23 cellular contexts compared by ENCODE assay signal in genomic region chr5:74514888-74515551, GRCh38.
"Had no signal": no experiment of that assay in that cellular context is flagged by ENCODE, and none has a peak within 500 bp of the region (broad histone marks: within the 10 kb centered on the region; RNA-seq: fewer than 3 reads in every experiment).

No MANE protein-coding gene starts in this region.

- DNase-seq: activated CD4-positive, alpha-beta T cell treated with anti-CD3 and anti-CD28 coated beads for 1 hour; activated CD4-positive, alpha-beta T cell treated with anti-CD3 and anti-CD28 coated beads, Interleukin-2, amount 50 U/mL, for 1 hour; activated CD8-positive, alpha-beta T cell treated with anti-CD3 and anti-CD28 coated beads, Interleukin-2, amount 10 ng/mL, durations not matched to agents 7 days and 5 days; activated gamma-delta T cell treated with Interleukin-2 at 50 U/mL for 16 hours; anterior cingulate cortex; body of pancreas; dermis blood vessel endothelial cell; effector memory CD4-positive, alpha-beta T cell; foreskin melanocyte; hypothalamus; naive B cell; psoas muscle; right cardiac atrium; stimulated activated CD4-positive, alpha-beta T cell treated with anti-CD3 and anti-CD28 coated beads, Interleukin-2, amount 100 ng/mL, for 24 hours; stimulated activated naive CD8-positive, alpha-beta T cell treated with anti-CD3 and anti-CD28 coated beads, Interleukin-15, amount 100 ng/mL, for 72 hours; T-helper 1 cell; transverse colon; WERI-Rb-1 had no signal

- H3K9me3 Mint-ChIP-seq: activated naive CD4-positive, alpha-beta T cell treated with anti-CD3 and anti-CD28 coated beads, Interleukin-2, amount 50 U/mL, for 24 hours; naive B cell; stimulated activated effector memory CD8-positive, alpha-beta T cell treated with anti-CD3 and anti-CD28 coated beads, Interleukin-12 subunit alpha, Interleukin-12 subunit beta, amount 100 ng/mL, for 72 hours; stimulated activated naive CD8-positive, alpha-beta T cell treated with anti-CD3 and anti-CD28 coated beads, Interleukin-15, amount 100 ng/mL, for 72 hours had no signal

- H3K4me3 ChIP-seq: body of pancreas, cardiac muscle cell, psoas muscle, skin epidermis, suprapubic skin, transverse colon had no signal

- ATAC-seq: activated CD8-positive, alpha-beta T cell treated with anti-CD3 and anti-CD28 coated beads, Interleukin-2, amount 10 ng/mL, durations not matched to agents 7 days and 5 days; body of pancreas; psoas muscle; right cardiac atrium; stimulated activated effector memory CD8-positive, alpha-beta T cell treated with anti-CD3 and anti-CD28 coated beads, Interleukin-12 subunit alpha, Interleukin-12 subunit beta, amount 100 ng/mL, for 72 hours; stimulated activated naive CD8-positive, alpha-beta T cell treated with anti-CD3 and anti-CD28 coated beads, Interleukin-15, amount 100 ng/mL, for 72 hours had no signal

- H3K27ac Mint-ChIP-seq: activated CD8-positive, alpha-beta T cell treated with anti-CD3 and anti-CD28 coated beads, Interleukin-2, amount 10 ng/mL, durations not matched to agents 7 days and 5 days; activated naive CD4-positive, alpha-beta T cell treated with anti-CD3 and anti-CD28 coated beads, Interleukin-2, amount 50 U/mL, for 24 hours; naive B cell; stimulated activated effector memory CD8-positive, alpha-beta T cell treated with anti-CD3 and anti-CD28 coated beads, Interleukin-12 subunit alpha, Interleukin-12 subunit beta, amount 100 ng/mL, for 72 hours; stimulated activated naive CD8-positive, alpha-beta T cell treated with anti-CD3 and anti-CD28 coated beads, Interleukin-15, amount 100 ng/mL, for 72 hours had no signal

- H3K4me1 Mint-ChIP-seq: activated naive CD4-positive, alpha-beta T cell treated with anti-CD3 and anti-CD28 coated beads, Interleukin-2, amount 50 U/mL, for 24 hours; naive B cell; stimulated activated effector memory CD8-positive, alpha-beta T cell treated with anti-CD3 and anti-CD28 coated beads, Interleukin-12 subunit alpha, Interleukin-12 subunit beta, amount 100 ng/mL, for 72 hours; stimulated activated naive CD8-positive, alpha-beta T cell treated with anti-CD3 and anti-CD28 coated beads, Interleukin-15, amount 100 ng/mL, for 72 hours had no signal

- H3K27me3 ChIP-seq: body of pancreas, cardiac muscle cell, suprapubic skin, transverse colon had no signal

- H3K27ac ChIP-seq: body of pancreas, cardiac muscle cell, psoas muscle, skin epidermis, suprapubic skin, transverse colon, WERI-Rb-1 had no signal

- H3K36me3 ChIP-seq: cardiac muscle cell, suprapubic skin, transverse colon, WERI-Rb-1 had no signal

- H3K36me3 Mint-ChIP-seq: activated naive CD4-positive, alpha-beta T cell treated with anti-CD3 and anti-CD28 coated beads, Interleukin-2, amount 50 U/mL, for 24 hours; naive B cell; stimulated activated effector memory CD8-positive, alpha-beta T cell treated with anti-CD3 and anti-CD28 coated beads, Interleukin-12 subunit alpha, Interleukin-12 subunit beta, amount 100 ng/mL, for 72 hours had no signal

- H3K4me3 Mint-ChIP-seq: activated CD8-positive, alpha-beta T cell treated with anti-CD3 and anti-CD28 coated beads, Interleukin-2, amount 10 ng/mL, durations not matched to agents 7 days and 5 days; activated naive CD4-positive, alpha-beta T cell treated with anti-CD3 and anti-CD28 coated beads, Interleukin-2, amount 50 U/mL, for 24 hours; naive B cell; stimulated activated effector memory CD8-positive, alpha-beta T cell treated with anti-CD3 and anti-CD28 coated beads, Interleukin-12 subunit alpha, Interleukin-12 subunit beta, amount 100 ng/mL, for 72 hours; stimulated activated naive CD8-positive, alpha-beta T cell treated with anti-CD3 and anti-CD28 coated beads, Interleukin-15, amount 100 ng/mL, for 72 hours had no signal

- H3K4me1 ChIP-seq: body of pancreas, psoas muscle, suprapubic skin, transverse colon had no signal

- H3K9me3 ChIP-seq: body of pancreas, psoas muscle, suprapubic skin, transverse colon had no signal
